In the genomic region with DNA sequence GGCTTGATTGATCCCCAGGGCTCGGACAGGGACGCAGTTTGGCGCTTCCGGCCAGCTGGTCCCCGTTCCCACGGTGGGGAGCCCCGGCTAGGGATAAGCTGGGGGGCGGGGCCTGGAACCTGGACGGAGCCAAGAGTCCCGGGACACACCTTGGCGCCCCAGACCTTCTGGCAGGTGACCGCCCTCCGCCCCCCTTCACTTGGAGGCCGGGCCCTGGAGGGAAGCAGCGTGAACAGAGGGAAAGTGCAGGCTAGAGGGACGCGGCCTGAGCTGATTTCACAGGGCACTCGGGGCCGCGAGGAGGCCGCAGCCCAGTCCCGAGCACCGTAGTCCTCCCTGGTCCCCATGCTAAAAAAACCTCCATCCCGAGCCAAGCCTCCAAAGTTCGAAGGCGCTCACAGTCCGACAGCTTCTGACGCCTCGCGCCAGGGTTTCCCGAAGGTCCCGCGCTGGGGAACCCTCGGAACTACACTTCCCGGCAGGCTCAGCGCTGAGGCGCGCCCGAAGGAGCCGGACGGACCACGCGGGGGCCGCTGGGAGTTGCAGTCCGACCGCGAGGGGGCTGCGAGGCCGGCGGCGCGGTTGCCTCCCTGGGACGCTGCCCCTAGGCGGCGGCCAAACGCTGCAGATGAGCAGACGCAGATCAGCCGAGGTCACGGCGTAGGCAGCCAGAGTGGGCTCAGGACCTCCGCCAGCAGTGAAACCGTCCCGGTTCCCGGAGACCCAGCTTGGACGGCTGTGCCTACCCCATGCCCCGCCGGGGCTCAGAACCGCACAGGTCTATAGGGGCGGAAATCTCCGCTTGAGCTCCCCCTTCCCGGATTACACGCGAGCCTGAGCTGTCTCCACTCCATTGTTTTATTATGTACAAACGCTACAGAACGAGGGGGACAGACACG, we compare ENCODE assay signal across 8 cellular contexts. TPM values are rescaled to one million over a fixed set of nuclear protein-coding genes. Genes with fewer than 3 reads are reported as not detected.
A peak's percentile ranks its signal among the peaks of the same experiment; 100 is the strongest.
DNase-seq lines count a peak whose midpoint lies in the region; ATAC-seq and TF ChIP-seq lines count a peak whose summit lies in the region.

Gene TBX6, minus strand, starts transcription at position 451 of the 899 bp plus-strand sequence. CDS start 731 bp downstream, outside the sequence.

- peak within 1 kb of the TSS; percentile 96 for H3K27ac Mint-ChIP-seq in T-cell

- peaks cover 2% of the 10 kb centered on the region for H3K9me3 ChIP-seq in left ventricle myocardium inferior (replicated peaks)
- H3K9me3 ChIP-seq in psoas muscle = no peaks in the 10 kb centered on the region

- H3K4me1 Mint-ChIP-seq in T-cell = peaks cover 47 to 56% (median 52%) of the 10 kb centered on the region in 3 donors

- 1% methylated on average over 63 to 76 of the region's 76 CpGs for WGBS in psoas muscle, 3 donors
- under 1% methylated on average over 76 of the region's 76 CpGs for WGBS in urinary bladder

- peaks cover 53% of the 10 kb centered on the region for H3K4me1 ChIP-seq in left ventricle myocardium inferior
- peaks cover 34% of the 10 kb centered on the region for H3K4me1 ChIP-seq in psoas muscle
- H3K4me1 ChIP-seq in urinary bladder (ENCODE audit: insufficient read depth) = no peaks in the 10 kb centered on the region

- POLR2A ChIA-PET in T-cell (lab: Charles Lee) = interaction anchor here in 1 of 2 donors (1.0 kb wide), 1 partner anchor 91 kb away, joined by 3 read pairs; the partner anchor contains the start of gene CORO1A

- H3K4me3 Mint-ChIP-seq in T-cell = peak within 1 kb of the TSS; percentile 83 to 93 (median 84)

- no peaks in the 10 kb centered on the region for H3K27me3 ChIP-seq in left ventricle myocardium inferior (ENCODE audit: low read depth)
- H3K27me3 ChIP-seq in psoas muscle (ENCODE audit: insufficient read depth in 3 of 3, low read length in 2 of 3) = no peaks in the 10 kb centered on the region

- H3K36me3 ChIP-seq in left ventricle myocardium inferior (peaks cover 17% of the 10 kb centered on the region), psoas muscle (ENCODE audit: insufficient read depth in 1 of 2, low read depth in 1 of 2) (peaks cover 0 to 25% of the 10 kb centered on the region in 2 donors), urinary bladder (ENCODE audit: insufficient read depth) (no peaks in the 10 kb centered on the region)

- intact Hi-C loops in left ventricle myocardium inferior (cut with micrococcal nuclease) (no loop called here), psoas muscle (cut with DNase I) (loop anchor here in 1 of 2 donors (1.0 to 10.0 kb wide), 3 partner anchors 15 to 313 kb away; partner anchors contain the start of gene ZNF771)

- H3K4me3 ChIP-seq in left ventricle myocardium inferior = peak within 1 kb of the TSS; percentile 68
- peak within 1 kb of the TSS; percentile 64 for H3K4me3 ChIP-seq in psoas muscle
- H3K4me3 ChIP-seq in urinary bladder (ENCODE audit: low read depth, low read length) = peak within 1 kb of the TSS; percentile 34

- H3K27ac ChIP-seq in left ventricle myocardium inferior (replicated peaks) (peak within 1 kb of the TSS; percentile 92), psoas muscle (peak within 1 kb of the TSS; percentile 97), urinary bladder (ENCODE audit: low read depth) (peak within 1 kb of the TSS; percentile 77)

- H3K9me3 Mint-ChIP-seq in T-cell = peaks cover 0 to under 1% (median under 1%) of the 10 kb centered on the region in 3 donors

- H3K27me3 Mint-ChIP-seq in T-cell = no peaks in the 10 kb centered on the region

- ATAC-seq in HG02852 (IDR thresholded peaks at IDR 0.05; ENCODE audit: unreplicated experiment) (peak; percentile 62), T-cell (replicated peaks in 1 of 4) (peak; percentile 79 to 87 (median 82)), psoas muscle (peak; percentile 89 to 91 (median 90))

- H3K36me3 Mint-ChIP-seq in T-cell = peaks cover 23% of the 10 kb centered on the region

- in situ Hi-C loops in GM13976 (cut with MboI; ENCODE audit: low sequenced_read_pairs, unreplicated experiment) = no loop called here

- DNase-seq in GM13976 (ENCODE audit: low spot score) (peak; percentile 96), NCI-H1436 (lab: John Stamatoyannopoulos, UW) (peak; percentile 89), T-cell (peak; percentile 82 to 95 (median 90)), amniotic epithelial cell (ENCODE audit: low read depth) (peak; percentile 81), left ventricle myocardium inferior (peak; percentile 95), psoas muscle (peak; percentile 95 to 97)

- CTCF ChIA-PET in T-cell (lab: Charles Lee) = interaction anchor here in 1 of 2 donors (0.7 to 3.9 kb wide), 16 partner anchors 11 to 338 kb away, joined by 3 to 13 read pairs (median 3); partner anchors contain the start of genes ALDOA, CORO1A, DCTPP1 and PPP4C

- peak; percentile 96 for TF ChIP-seq CTCF in GM13976 (IDR thresholded peaks at IDR 0.05; ENCODE audit: borderline replicate concordance, control extremely low read depth, extremely low read depth, insufficient read depth, missing control alignments)
- peak; percentile 80 for TF ChIP-seq CTCF in left ventricle myocardium inferior (IDR thresholded peaks at IDR 0.05; ENCODE audit: borderline replicate concordance)
- TF ChIP-seq CTCF in psoas muscle (IDR thresholded peaks at IDR 0.05) = peak; percentile 78

RNA-seq across cellular contexts. Expression of gene TBX6, which starts in this region (rescaled TPM):
- 1 to 10 TPM; 1.4 to 2.0 (median 1.5) TPM for total RNA-seq in T-cell
- 1.0 TPM for total RNA-seq in left ventricle myocardium inferior
- 1 to 10 TPM in 1 of 4 donors, under 1 TPM in 3; 0.32 to 1.0 (median 0.51) TPM for total RNA-seq in psoas muscle
- 1 to 10 TPM in 2 of 3 donors, under 1 TPM in 1; 0.76 to 1.6 (median 1.5) TPM for polyA plus RNA-seq in psoas muscle
- 0.79 TPM for total RNA-seq in urinary bladder
- 2.2 TPM for polyA plus RNA-seq in urinary bladder

Comparison
In these comparisons a context has a peak if more than half of its experiments do, and no peak if none do; other contexts are left out.
1. Peak in every context shown above with its lines: DNase-seq, ATAC-seq, H3K4me3 ChIP-seq and H3K27ac ChIP-seq.